In genomic region chr11:19727246-19727645, GRCh38 we compare ENCODE assay signal across 11 cellular contexts. TPM values are rescaled to one million over a fixed set of nuclear protein-coding genes. Genes with fewer than 3 reads are reported as not detected.
DNase-seq lines count a peak whose midpoint lies in the region; ATAC-seq and TF ChIP-seq lines count a peak whose summit lies in the region.
"Had no signal": no experiment of that assay in that cellular context is flagged by ENCODE, and none has a peak within 500 bp of the region (broad histone marks: within the 10 kb centered on the region; RNA-seq: fewer than 3 reads in every experiment).

No MANE protein-coding gene starts in this region.

- no peaks in the 10 kb centered on the region for H3K27me3 Mint-ChIP-seq in HFFc6 (ENCODE audit: insufficient read depth)
- H3K27me3 Mint-ChIP-seq: central memory CD8-positive, alpha-beta T cell had no signal

- H4K20me1 ChIP-seq in GM23248 (ENCODE audit: insufficient read depth): peaks cover 10% of the 10 kb centered on the region; the same call in 1 of the 2 replicates

- H3K4me2 ChIP-seq in GM23248 (ENCODE audit: unreplicated experiment): no peak overlapping the region

- H3K27ac Mint-ChIP-seq in HFFc6: no peak overlapping the region
- H3K27ac Mint-ChIP-seq: T-helper 1 cell treated with Interleukin-12 subunit alpha and Interleukin-12 subunit beta and Interleukin-4 antibody, amounts not matched to agents 30 μg/mL and 1 μg/mL, for 36 hours had no signal

- H3K27ac ChIP-seq in GM23248: no peak overlapping the region

- peaks cover 100% of the 10 kb centered on the region for H3K79me2 ChIP-seq in GM23248 (ENCODE audit: insufficient read depth)

- ATAC-seq in GM18520 (IDR thresholded peaks at IDR 0.05; ENCODE audit: unreplicated experiment): no peak
- no peak for ATAC-seq in HG03521 (IDR thresholded peaks at IDR 0.05; ENCODE audit: unreplicated experiment)
- ATAC-seq: naive thymus-derived CD4-positive, alpha-beta T cell; stimulated activated naive CD8-positive, alpha-beta T cell treated with anti-CD3 and anti-CD28 coated beads, Interleukin-15, amount 100 ng/mL, for 72 hours had no signal

- H3K9me2 ChIP-seq in GM23248 (ENCODE audit: insufficient read depth): no peaks in the 10 kb centered on the region

- H3F3A ChIP-seq in GM23248 (ENCODE audit: insufficient read depth): peaks cover 28% of the 10 kb centered on the region

- no peaks in the 10 kb centered on the region for H3K9me3 Mint-ChIP-seq in HFFc6
- H3K9me3 Mint-ChIP-seq: central memory CD8-positive, alpha-beta T cell; stimulated activated naive CD8-positive, alpha-beta T cell treated with anti-CD3 and anti-CD28 coated beads, Interleukin-15, amount 100 ng/mL, for 72 hours; T-helper 1 cell treated with Interleukin-12 subunit alpha and Interleukin-12 subunit beta and Interleukin-4 antibody, amounts not matched to agents 30 μg/mL and 1 μg/mL, for 36 hours had no signal

- in situ Hi-C loops in GM23248 (cut with MboI): no loop called here

- H3K4me1 ChIP-seq in GM23248 (ENCODE audit: insufficient read depth): peaks cover 13% of the 10 kb centered on the region

- peaks cover 19% of the 10 kb centered on the region for H3K36me3 Mint-ChIP-seq in HFFc6 (ENCODE audit: low read depth)
- H3K36me3 Mint-ChIP-seq: naive thymus-derived CD4-positive, alpha-beta T cell had no signal

- no peak overlapping the region for H3K4me3 Mint-ChIP-seq in HFFc6
- H3K4me3 Mint-ChIP-seq: central memory CD8-positive, alpha-beta T cell; naive thymus-derived CD4-positive, alpha-beta T cell; stimulated activated naive CD8-positive, alpha-beta T cell treated with anti-CD3 and anti-CD28 coated beads, Interleukin-15, amount 100 ng/mL, for 72 hours; T-helper 1 cell treated with Interleukin-12 subunit alpha and Interleukin-12 subunit beta and Interleukin-4 antibody, amounts not matched to agents 30 μg/mL and 1 μg/mL, for 36 hours had no signal

- WGBS in GM23248 (ENCODE audit: low coverage in 1 of 2, low lambda C conversion rate in 2 of 2, missing lambda C conversion rate in 2 of 2), 2 experiments: 100% methylated on average over 1 of the region's 1 CpG

- no peak overlapping the region for H2AFZ ChIP-seq in GM23248

- no peaks in the 10 kb centered on the region for H3K27me3 ChIP-seq in GM23248 (replicated peaks; ENCODE audit: insufficient read depth)

- TF ChIP-seq CTCF in fibroblast of mammary gland (conservative IDR thresholded peaks at IDR 0.05; ENCODE audit: control insufficient read depth, insufficient read depth, low read depth, low read length) (no peak), HFFc6 (IDR thresholded peaks at IDR 0.05) (no peak)

- DNase-seq in GM23248 (peak; percentile 62), NCI-H345 treated with DMSO at 0.1 percent for 48 hours (lab: John Stamatoyannopoulos, UW; ENCODE audit: unreplicated experiment) (peak; percentile 13), fibroblast of mammary gland (ENCODE audit: low read depth) (peak; percentile 79), skeletal muscle cell (ENCODE audit: low read depth) (peak; percentile 79), HFFc6 (no peak)
- DNase-seq: naive thymus-derived CD4-positive, alpha-beta T cell; stimulated activated naive CD8-positive, alpha-beta T cell treated with anti-CD3 and anti-CD28 coated beads, Interleukin-15, amount 100 ng/mL, for 72 hours had no signal

- no peak overlapping the region for H3K9ac ChIP-seq in GM23248

- H3K36me3 ChIP-seq in GM23248 (ENCODE audit: low read depth): 0 out of 2 replicates have a peak, but pooled peaks cover 3% of the 10 kb centered on the region

- H3K9me3 ChIP-seq in GM23248 (ENCODE audit: low read depth): no peaks in the 10 kb centered on the region

- peaks cover 33% of the 10 kb centered on the region for H3K4me1 Mint-ChIP-seq in HFFc6 (ENCODE audit: low read depth)

- H3K4me3 ChIP-seq in GM23248 (no peak overlapping the region), fibroblast of mammary gland (ENCODE audit: control insufficient read depth, low read depth, low read length) (no peak overlapping the region), skeletal muscle cell (ENCODE audit: low read depth, low read length) (no peak overlapping the region)

RNA-seq across cellular contexts. Expression of gene NAV2, which starts 14.6 kb away (rescaled TPM):
- 11.9 and 12.0 TPM in 2 replicates for total RNA-seq in GM23248 (2014; rRNA removed; shearing (Covaris generic))
- polyA plus RNA-seq in GM23248 (2016; fragmentation: Nextera tagmentation; extraction: Ambion mirVana): 4.1 and 5.7 TPM in 2 replicates
- 10 to 100 TPM; 12.4 to 34.9 (median 31.8) TPM for total RNA-seq in HFFc6 (2021; fragmentation: NEBNext Ultra II Directional; extraction: Animal tissue kit (Norgen Biotek cat#: 25700))
- polyA plus RNA-seq: naive thymus-derived CD4-positive, alpha-beta T cell had no signal
